ENCODE assay signal across 29 cellular contexts in the genomic region with DNA sequence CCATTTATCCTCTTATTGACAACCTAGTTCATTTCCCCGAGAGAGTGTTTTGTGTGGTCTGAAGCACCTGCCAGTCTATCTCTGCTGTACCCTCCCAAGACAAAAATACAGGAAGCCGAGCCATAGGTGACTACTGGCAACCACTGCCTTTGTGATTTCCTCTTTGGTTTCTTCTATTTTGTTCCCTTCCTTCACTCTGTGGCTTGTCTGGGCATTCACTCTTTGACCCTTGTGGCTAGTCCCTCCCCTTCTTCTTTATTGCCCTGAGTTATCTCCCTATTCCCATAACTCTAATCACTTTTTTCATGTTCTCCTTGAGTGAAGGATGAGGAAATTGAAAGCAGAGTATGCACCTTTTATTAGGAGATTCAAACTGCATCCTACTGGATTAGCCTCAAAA. TPM values are rescaled to one million over a fixed set of nuclear protein-coding genes. Genes with fewer than 3 reads are reported as not detected.
A peak's percentile ranks its signal among the peaks of the same experiment; 100 is the strongest.
DNase-seq lines count a peak whose midpoint lies in the region; ATAC-seq and TF ChIP-seq lines count a peak whose summit lies in the region.
"Had no signal": no experiment of that assay in that cellular context is flagged by ENCODE, and none has a peak within 500 bp of the region (broad histone marks: within the 10 kb centered on the region; RNA-seq: fewer than 3 reads in every experiment).

Gene ADGRG7, plus strand, starts transcription at position 297 of the 400 bp plus-strand sequence. CDS start 256 bp downstream, outside the sequence.

- CTCF ChIA-PET in activated CD4-positive, alpha-beta T cell treated with anti-CD3 and anti-CD28 coated beads, Interleukin-2, amount 10 ng/mL, durations not matched to agents 7 days and 5 days (lab: Charles Lee): no interaction called here
- CTCF ChIA-PET in activated CD8-positive, alpha-beta T cell treated with anti-CD3 and anti-CD28 coated beads for 36 hours (lab: Charles Lee): no interaction called here

- no peaks in the 10 kb centered on the region for H4K20me1 ChIP-seq in MM.1S (ENCODE audit: insufficient read depth, low read length)

- DNase-seq in activated CD4-positive, alpha-beta T cell treated with anti-CD3 and anti-CD28 coated beads, Interleukin-2, amount 10 ng/mL, durations not matched to agents 7 days and 5 days: peak; percentile 25
- no peak for DNase-seq in activated CD4-positive, alpha-beta T cell treated with anti-CD3 and anti-CD28 coated beads, Interleukin-2, amount 50 U/mL, for 1 hour
- DNase-seq in MV-4-11 (lab: John Stamatoyannopoulos, UW): peak; percentile 9
- no peak for DNase-seq in activated CD8-positive, alpha-beta T cell treated with anti-CD3 and anti-CD28 coated beads for 36 hours
- DNase-seq in MM.1S: no peak
- no peak for DNase-seq in vagina (ENCODE audit: extremely low spot score in 2 of 2)
- no peak for DNase-seq in posterior vena cava (ENCODE audit: low spot score)
- DNase-seq: activated naive CD4-positive, alpha-beta T cell treated with Interleukin-2 at 50 U/mL for 16 hours; activated T-cell treated with anti-CD3 and anti-CD28 coated beads, Interleukin-2, amount 50 U/mL, for 48 hours; CD8-positive, alpha-beta memory T cell; cortex of kidney; DMS153; endodermal cell; gastrocnemius medialis; GM23248; NCI-H1092; NCI-H187; NCI-H345; NCI-H748 treated with DMSO at 0.1 percent for 48 hours; T-helper 9 cell; upper lobe of left lung had no signal

- POLR2A ChIA-PET in activated CD4-positive, alpha-beta T cell treated with anti-CD3 and anti-CD28 coated beads, Interleukin-2, amount 10 ng/mL, durations not matched to agents 7 days and 5 days (lab: Charles Lee): no interaction called here
- POLR2A ChIA-PET in activated CD8-positive, alpha-beta T cell treated with anti-CD3 and anti-CD28 coated beads for 36 hours (lab: Charles Lee): no interaction called here

- H3K36me3 ChIP-seq in rectal smooth muscle tissue (ENCODE audit: control insufficient read depth, insufficient read depth, low read length): no peaks in the 10 kb centered on the region
- no peaks in the 10 kb centered on the region for H3K36me3 ChIP-seq in MM.1S (replicated peaks; ENCODE audit: insufficient read depth, low read length)
- H3K36me3 ChIP-seq in vagina: no peaks in the 10 kb centered on the region
- H3K36me3 ChIP-seq: esophagus muscularis mucosa, gastrocnemius medialis, prostate gland, upper lobe of left lung had no signal

- H3K9me3 ChIP-seq in MM.1S (replicated peaks; ENCODE audit: insufficient read depth, low read length): no peaks in the 10 kb centered on the region
- H3K9me3 ChIP-seq in vagina: no peaks in the 10 kb centered on the region
- H3K9me3 ChIP-seq: esophagus muscularis mucosa, gastrocnemius medialis, prostate gland, upper lobe of left lung had no signal

- peaks cover 12% of the 10 kb centered on the region for H3K27me3 Mint-ChIP-seq in activated CD4-positive, alpha-beta T cell treated with anti-CD3 and anti-CD28 coated beads, Interleukin-2, amount 10 ng/mL, durations not matched to agents 7 days and 5 days
- H3K27me3 Mint-ChIP-seq in activated CD8-positive, alpha-beta T cell treated with anti-CD3 and anti-CD28 coated beads for 36 hours: peaks cover 16% of the 10 kb centered on the region

- H3K4me2 ChIP-seq in MM.1S (ENCODE audit: low read depth, low read length): no peak within 1 kb of the TSS
- H3K4me2 ChIP-seq: KMS-11 had no signal

- no peaks in the 10 kb centered on the region for H3K9me3 Mint-ChIP-seq in activated CD4-positive, alpha-beta T cell treated with anti-CD3 and anti-CD28 coated beads, Interleukin-2, amount 10 ng/mL, durations not matched to agents 7 days and 5 days
- no peaks in the 10 kb centered on the region for H3K9me3 Mint-ChIP-seq in activated CD8-positive, alpha-beta T cell treated with anti-CD3 and anti-CD28 coated beads for 36 hours
- H3K9me3 Mint-ChIP-seq: CD8-positive, alpha-beta memory T cell had no signal

- ATAC-seq in activated CD8-positive, alpha-beta T cell treated with anti-CD3 and anti-CD28 coated beads for 36 hours: no peak
- ATAC-seq: activated CD4-positive, CD25-positive, alpha-beta regulatory T cell treated with anti-CD3 and anti-CD28 coated beads, Interleukin-2, amount 50 U/mL, for 24 hours; gastrocnemius medialis had no signal

- peak within 1 kb of the TSS; percentile 30 for H3K4me3 ChIP-seq in rectal smooth muscle tissue (ENCODE audit: low read length)
- H3K4me3 ChIP-seq in MM.1S (ENCODE audit: low read length): no peak within 1 kb of the TSS
- H3K4me3 ChIP-seq in vagina: no peak within 1 kb of the TSS
- H3K4me3 ChIP-seq: esophagus muscularis mucosa, gastrocnemius medialis, GM23248, lung, prostate gland, upper lobe of left lung had no signal

- H3K27ac Mint-ChIP-seq in activated CD4-positive, alpha-beta T cell treated with anti-CD3 and anti-CD28 coated beads, Interleukin-2, amount 10 ng/mL, durations not matched to agents 7 days and 5 days: no peak within 1 kb of the TSS
- H3K27ac Mint-ChIP-seq in activated CD8-positive, alpha-beta T cell treated with anti-CD3 and anti-CD28 coated beads for 36 hours: no peak within 1 kb of the TSS
- H3K27ac Mint-ChIP-seq: endodermal cell had no signal

- H3K27ac ChIP-seq in rectal smooth muscle tissue (ENCODE audit: low read depth, low read length) (no peak within 1 kb of the TSS), MM.1S (ENCODE audit: low read length) (no peak within 1 kb of the TSS), vagina (no peak within 1 kb of the TSS)
- H3K27ac ChIP-seq: esophagus muscularis mucosa, gastrocnemius medialis, GM23248, KMS-11, prostate gland, upper lobe of left lung had no signal

- H3K27me3 ChIP-seq in rectal smooth muscle tissue (ENCODE audit: control insufficient read depth, insufficient read depth, low read length) (no peaks in the 10 kb centered on the region), MM.1S (replicated peaks; ENCODE audit: insufficient read depth, low read length) (no peaks in the 10 kb centered on the region), vagina (no peaks in the 10 kb centered on the region)
- H3K27me3 ChIP-seq: esophagus muscularis mucosa, upper lobe of left lung had no signal

- no peaks in the 10 kb centered on the region for H3K79me2 ChIP-seq in MM.1S (ENCODE audit: low read length)

- no peaks in the 10 kb centered on the region for H3K4me1 ChIP-seq in rectal smooth muscle tissue (ENCODE audit: control insufficient read depth, insufficient read depth, low read length)
- H3K4me1 ChIP-seq in MM.1S (ENCODE audit: low read length): peaks cover 14% of the 10 kb centered on the region
- H3K4me1 ChIP-seq in vagina: no peaks in the 10 kb centered on the region
- H3K4me1 ChIP-seq: esophagus muscularis mucosa, gastrocnemius medialis, prostate gland, upper lobe of left lung had no signal

- intact Hi-C loops in activated CD8-positive, alpha-beta T cell treated with anti-CD3 and anti-CD28 coated beads for 36 hours (cut with micrococcal nuclease): no loop called here
- intact Hi-C loops in vagina (cut with DNase I) (no loop called here), posterior vena cava (cut with DNase I) (loop anchor here in 1 of 2 donors (10.0 kb wide), 1 partner anchor 145 kb away; no protein-coding TSS in a partner anchor)

- H3F3A ChIP-seq in MM.1S (ENCODE audit: insufficient read depth, low read length): peaks cover 7% of the 10 kb centered on the region; the same call in 1 of the 2 replicates

- H3K4me1 Mint-ChIP-seq in activated CD4-positive, alpha-beta T cell treated with anti-CD3 and anti-CD28 coated beads, Interleukin-2, amount 10 ng/mL, durations not matched to agents 7 days and 5 days: peaks cover 34% of the 10 kb centered on the region
- H3K4me1 Mint-ChIP-seq in activated CD8-positive, alpha-beta T cell treated with anti-CD3 and anti-CD28 coated beads for 36 hours (ENCODE audit: low read depth): peaks cover 7% of the 10 kb centered on the region

- no peak for TF ChIP-seq CTCF in activated CD8-positive, alpha-beta T cell treated with anti-CD3 and anti-CD28 coated beads for 36 hours (IDR thresholded peaks at IDR 0.05)
- TF ChIP-seq CTCF in MM.1S (IDR thresholded peaks at IDR 0.05; ENCODE audit: low read length) (no peak), vagina (IDR thresholded peaks at IDR 0.05) (no peak)

- no peak within 1 kb of the TSS for H3K4me3 Mint-ChIP-seq in activated CD4-positive, alpha-beta T cell treated with anti-CD3 and anti-CD28 coated beads, Interleukin-2, amount 10 ng/mL, durations not matched to agents 7 days and 5 days
- no peak within 1 kb of the TSS for H3K4me3 Mint-ChIP-seq in activated CD8-positive, alpha-beta T cell treated with anti-CD3 and anti-CD28 coated beads for 36 hours
- H3K4me3 Mint-ChIP-seq: CD8-positive, alpha-beta memory T cell; endodermal cell had no signal

- H3K9ac ChIP-seq in rectal smooth muscle tissue (ENCODE audit: low read length) (no peak within 1 kb of the TSS), MM.1S (ENCODE audit: low read length) (no peak within 1 kb of the TSS)
- H3K9ac ChIP-seq: GM23248, KMS-11 had no signal

- TF ChIP-seq POLR2A in vagina (IDR thresholded peaks at IDR 0.05): no peak

- H3K9me2 ChIP-seq in MM.1S (replicated peaks; ENCODE audit: insufficient read depth, low read length): no peaks in the 10 kb centered on the region

- H2AFZ ChIP-seq in MM.1S (ENCODE audit: low read length): no peak within 1 kb of the TSS
- H2AFZ ChIP-seq: GM23248 had no signal

- H3K36me3 Mint-ChIP-seq in activated CD4-positive, alpha-beta T cell treated with anti-CD3 and anti-CD28 coated beads, Interleukin-2, amount 10 ng/mL, durations not matched to agents 7 days and 5 days (ENCODE audit: low read depth): peaks cover 2% of the 10 kb centered on the region
- H3K36me3 Mint-ChIP-seq in activated CD8-positive, alpha-beta T cell treated with anti-CD3 and anti-CD28 coated beads for 36 hours (ENCODE audit: low read depth): no peaks in the 10 kb centered on the region
- H3K36me3 Mint-ChIP-seq: CD8-positive, alpha-beta memory T cell had no signal

RNA-seq across cellular contexts. Expression of gene ADGRG7, which starts in this region (rescaled TPM):
- not detected for total RNA-seq in activated CD4-positive, alpha-beta T cell treated with anti-CD3 and anti-CD28 coated beads, Interleukin-2, amount 10 ng/mL, durations not matched to agents 7 days and 5 days
- 10 to 100 TPM; 21.2 to 24.7 TPM for total RNA-seq in activated CD8-positive, alpha-beta T cell treated with anti-CD3 and anti-CD28 coated beads for 36 hours
- total RNA-seq in vagina: not detected
- not detected for total RNA-seq in posterior vena cava
- total RNA-seq: A172; CD8-positive, alpha-beta memory T cell; esophagus muscularis mucosa; GM23248; lung; OCI-LY7; upper lobe of left lung had no signal

Comparison
In these comparisons a context has a peak if more than half of its experiments do, and no peak if none do; other contexts are left out.
1. RNA of gene ADGRG7 (total RNA-seq): 21.2 to 24.7 TPM in activated CD8-positive, alpha-beta T cell treated with anti-CD3 and anti-CD28 coated beads for 36 hours; not detected in posterior vena cava, not detected in activated CD4-positive, alpha-beta T cell treated with anti-CD3 and anti-CD28 coated beads, Interleukin-2, amount 10 ng/mL, durations not matched to agents 7 days and 5 days and not detected in vagina (single experiment); every median in the first group is over 10 times any median in the second.
2. Peak in DNase-seq in activated CD4-positive, alpha-beta T cell treated with anti-CD3 and anti-CD28 coated beads, Interleukin-2, amount 10 ng/mL, durations not matched to agents 7 days and 5 days; RNA of the gene not detected or under 1 TPM.